36 cellular contexts compared by ENCODE assay signal in genomic region chr2:1873343-1873742, GRCh38.
"Had no signal": no experiment of that assay in that cellular context is flagged by ENCODE, and none has a peak within 500 bp of the region (broad histone marks: within the 10 kb centered on the region; RNA-seq: fewer than 3 reads in every experiment).

No MANE protein-coding gene starts in this region.

- H3K27me3 ChIP-seq: adrenal gland, body of pancreas had no signal

- H3K36me3 Mint-ChIP-seq: activated CD4-positive, alpha-beta memory T cell treated with anti-CD3 and anti-CD28 coated beads for 36 hours; activated naive CD4-positive, alpha-beta T cell treated with anti-CD3 and anti-CD28 coated beads, Interleukin-2, amount 50 U/mL, for 72 hours; activated naive CD8-positive, alpha-beta T cell treated with anti-CD3 and anti-CD28 coated beads for 36 hours had no signal

- H3K27me3 Mint-ChIP-seq: activated CD4-positive, alpha-beta T cell treated with anti-CD3 and anti-CD28 coated beads, Interleukin-2, amount 10 ng/mL, durations not matched to agents 24 days and 14 days; activated CD8-positive, alpha-beta T cell treated with anti-CD3 and anti-CD28 coated beads for 36 hours; central memory CD8-positive, alpha-beta T cell had no signal

- DNase-seq: activated B cell treated with CpG ODN at 0.5 μM for 24 hours; activated CD4-positive, alpha-beta memory T cell treated with anti-CD3 and anti-CD28 coated beads for 36 hours; activated CD4-positive, alpha-beta T cell treated with anti-CD3 and anti-CD28 coated beads for 4 hours; activated CD4-positive, alpha-beta T cell treated with anti-CD3 and anti-CD28 coated beads, Interleukin-2, amount 10 ng/mL, durations not matched to agents 24 days and 14 days; activated CD4-positive, alpha-beta T cell treated with anti-CD3 and anti-CD28 coated beads, Interleukin-2, amount 50 U/mL, for 1 hour; activated CD4-positive, alpha-beta T cell treated with anti-CD3 and anti-CD28 coated beads, Interleukin-2, amount 50 U/mL, for 4 hours; activated CD4-positive, CD25-positive, alpha-beta regulatory T cell treated with anti-CD3 and anti-CD28 coated beads, Interleukin-2, amount 50 U/mL, for 72 hours; activated CD8-positive, alpha-beta memory T cell treated with anti-CD3 and anti-CD28 coated beads, Interleukin-2, amount 50 U/mL, for 4 hours; activated CD8-positive, alpha-beta T cell treated with anti-CD3 and anti-CD28 coated beads for 36 hours; activated effector memory CD4-positive, alpha-beta T cell treated with anti-CD3 and anti-CD28 coated beads, Interleukin-2, amount 50 U/mL, for 16 hours; activated gamma-delta T cell treated with Interleukin-2 at 50 U/mL for 16 hours; activated naive CD4-positive, alpha-beta T cell; activated naive CD4-positive, alpha-beta T cell treated with anti-CD3 and anti-CD28 coated beads for 36 hours; activated naive CD4-positive, alpha-beta T cell treated with anti-CD3 and anti-CD28 coated beads, Interleukin-2, amount 50 U/mL, for 16 hours; activated naive CD8-positive, alpha-beta T cell treated with anti-CD3 and anti-CD28 coated beads for 36 hours; activated T-cell treated with anti-CD3 and anti-CD28 coated beads for 4 hours; activated T-cell treated with anti-CD3 and anti-CD28 coated beads, Interleukin-2, amount 50 U/mL, for 1 hour; activated T-cell treated with anti-CD3 and anti-CD28 coated beads, Interleukin-2, amount 50 U/mL, for 4 hours; activated T-cell treated with anti-CD3 and anti-CD28 coated beads, Interleukin-2, amount 50 U/mL, for 72 hours; amniotic stem cell; aorta; body of pancreas; brain microvascular endothelial cell; caudate nucleus; cerebellar nuclear complex; T-helper 2 cell; T-helper 9 cell had no signal

- H3K27ac ChIP-seq: adrenal gland, body of pancreas, brain microvascular endothelial cell, breast epithelium, VCaP had no signal

- H3K36me3 ChIP-seq: adrenal gland, brain microvascular endothelial cell, breast epithelium had no signal

- H3K4me3 ChIP-seq: adrenal gland, body of pancreas, breast epithelium had no signal

- ATAC-seq: activated CD8-positive, alpha-beta T cell treated with anti-CD3 and anti-CD28 coated beads for 36 hours; activated naive CD4-positive, alpha-beta T cell treated with anti-CD3 and anti-CD28 coated beads, Interleukin-2, amount 50 U/mL, for 72 hours; activated T-cell treated with anti-CD3 and anti-CD28 coated beads, Interleukin-2, amount 50 U/mL, for 4 hours; activated T-cell treated with anti-CD3 and anti-CD28 coated beads, Interleukin-2, amount 50 U/mL, for 72 hours; activated T-helper 17 cell treated with anti-CD3 and anti-CD28 coated beads, Interleukin-2, amount 50 U/mL, for 72 hours; body of pancreas had no signal

- H3K9me3 ChIP-seq: adrenal gland, body of pancreas, breast epithelium had no signal

- H3K4me1 Mint-ChIP-seq: activated B cell treated with CpG ODN at 0.5 μM for 24 hours; activated CD4-positive, alpha-beta T cell treated with anti-CD3 and anti-CD28 coated beads, Interleukin-2, amount 10 ng/mL, durations not matched to agents 24 days and 14 days; activated naive CD8-positive, alpha-beta T cell treated with anti-CD3 and anti-CD28 coated beads for 36 hours; activated T-helper 17 cell treated with anti-CD3 and anti-CD28 coated beads, Interleukin-2, amount 50 U/mL, for 72 hours; central memory CD8-positive, alpha-beta T cell had no signal

- H3K4me3 Mint-ChIP-seq: activated B cell treated with CpG ODN at 0.5 μM for 24 hours; activated CD4-positive, alpha-beta memory T cell treated with anti-CD3 and anti-CD28 coated beads for 36 hours; activated CD4-positive, alpha-beta T cell treated with anti-CD3 and anti-CD28 coated beads, Interleukin-2, amount 10 ng/mL, durations not matched to agents 24 days and 14 days; activated CD8-positive, alpha-beta T cell treated with anti-CD3 and anti-CD28 coated beads for 36 hours; activated naive CD4-positive, alpha-beta T cell treated with anti-CD3 and anti-CD28 coated beads for 36 hours; activated naive CD8-positive, alpha-beta T cell treated with anti-CD3 and anti-CD28 coated beads for 36 hours; activated T-cell treated with anti-CD3 and anti-CD28 coated beads, Interleukin-2, amount 50 U/mL, for 4 hours; activated T-cell treated with anti-CD3 and anti-CD28 coated beads, Interleukin-2, amount 50 U/mL, for 72 hours; activated T-helper 1 cell treated with anti-CD3 and anti-CD28 coated beads, Interleukin-12 subunit alpha, Interleukin-12 subunit beta, Interleukin-2, Interleukin-4 antibody, amounts not matched to agents 30 ng/mL and 10 ng/mL and 1 ng/mL, durations not matched to agents 14 hours and 24 hours and 36 hours; activated T-helper 17 cell treated with anti-CD3 and anti-CD28 coated beads, Interleukin-2, amount 50 U/mL, for 72 hours; central memory CD8-positive, alpha-beta T cell; T-helper 1 cell treated with Interleukin-12 subunit alpha and Interleukin-12 subunit beta and Interleukin-4 antibody, amounts not matched to agents 30 μg/mL and 1 μg/mL, for 36 hours; T-helper 2 cell treated with Interferon-gamma antibody and Interleukin-4, amounts not matched to agents 5 μg/mL and 100 μg/mL, for 36 hours had no signal

- H3K9me3 Mint-ChIP-seq: activated B cell treated with CpG ODN at 0.5 μM for 24 hours; activated CD4-positive, alpha-beta memory T cell treated with anti-CD3 and anti-CD28 coated beads for 36 hours; activated CD4-positive, alpha-beta T cell treated with anti-CD3 and anti-CD28 coated beads, Interleukin-2, amount 10 ng/mL, durations not matched to agents 24 days and 14 days; activated CD8-positive, alpha-beta T cell treated with anti-CD3 and anti-CD28 coated beads for 36 hours; activated naive CD4-positive, alpha-beta T cell treated with anti-CD3 and anti-CD28 coated beads for 36 hours; activated naive CD4-positive, alpha-beta T cell treated with anti-CD3 and anti-CD28 coated beads, Interleukin-2, amount 50 U/mL, for 72 hours; activated naive CD8-positive, alpha-beta T cell treated with anti-CD3 and anti-CD28 coated beads for 36 hours; activated T-cell treated with anti-CD3 and anti-CD28 coated beads, Interleukin-2, amount 50 U/mL, for 4 hours; activated T-cell treated with anti-CD3 and anti-CD28 coated beads, Interleukin-2, amount 50 U/mL, for 72 hours; activated T-helper 1 cell treated with anti-CD3 and anti-CD28 coated beads, Interleukin-12 subunit alpha, Interleukin-12 subunit beta, Interleukin-2, Interleukin-4 antibody, amounts not matched to agents 30 ng/mL and 10 ng/mL and 1 ng/mL, durations not matched to agents 14 hours and 24 hours and 36 hours; activated T-helper 17 cell treated with anti-CD3 and anti-CD28 coated beads, Interleukin-2, amount 50 U/mL, for 72 hours; central memory CD8-positive, alpha-beta T cell; T-helper 1 cell treated with Interleukin-12 subunit alpha and Interleukin-12 subunit beta and Interleukin-4 antibody, amounts not matched to agents 30 μg/mL and 1 μg/mL, for 36 hours; T-helper 2 cell treated with Interferon-gamma antibody and Interleukin-4, amounts not matched to agents 5 μg/mL and 100 μg/mL, for 36 hours had no signal

- H3K4me1 ChIP-seq: adrenal gland, body of pancreas, breast epithelium had no signal

- H3K27ac Mint-ChIP-seq: activated B cell treated with CpG ODN at 0.5 μM for 24 hours; activated CD4-positive, alpha-beta memory T cell treated with anti-CD3 and anti-CD28 coated beads for 36 hours; activated CD4-positive, alpha-beta T cell treated with anti-CD3 and anti-CD28 coated beads, Interleukin-2, amount 10 ng/mL, durations not matched to agents 24 days and 14 days; activated CD8-positive, alpha-beta T cell treated with anti-CD3 and anti-CD28 coated beads for 36 hours; activated naive CD4-positive, alpha-beta T cell treated with anti-CD3 and anti-CD28 coated beads for 36 hours; activated naive CD8-positive, alpha-beta T cell treated with anti-CD3 and anti-CD28 coated beads for 36 hours; activated T-cell treated with anti-CD3 and anti-CD28 coated beads, Interleukin-2, amount 50 U/mL, for 72 hours; activated T-helper 1 cell treated with anti-CD3 and anti-CD28 coated beads, Interleukin-12 subunit alpha, Interleukin-12 subunit beta, Interleukin-2, Interleukin-4 antibody, amounts not matched to agents 30 ng/mL and 10 ng/mL and 1 ng/mL, durations not matched to agents 14 hours and 24 hours and 36 hours; activated T-helper 17 cell treated with anti-CD3 and anti-CD28 coated beads, Interleukin-2, amount 50 U/mL, for 72 hours; T-helper 1 cell treated with Interleukin-12 subunit alpha and Interleukin-12 subunit beta and Interleukin-4 antibody, amounts not matched to agents 30 μg/mL and 1 μg/mL, for 36 hours; T-helper 2 cell treated with Interferon-gamma antibody and Interleukin-4, amounts not matched to agents 5 μg/mL and 100 μg/mL, for 36 hours had no signal
